Comparison of ENCODE assay signal across 37 cellular contexts in genomic region chr12:64793610-64794009, GRCh38.
"Had no signal": no experiment of that assay in that cellular context is flagged by ENCODE, and none has a peak within 500 bp of the region (broad histone marks: within the 10 kb centered on the region; RNA-seq: fewer than 3 reads in every experiment).

No MANE protein-coding gene starts in this region.

- H3K27ac Mint-ChIP-seq: activated CD4-positive, alpha-beta T cell treated with anti-CD3 and anti-CD28 coated beads, Interleukin-2, amount 10 ng/mL, durations not matched to agents 24 days and 14 days; activated CD8-positive, alpha-beta T cell treated with anti-CD3 and anti-CD28 coated beads for 36 hours; activated naive CD4-positive, alpha-beta T cell treated with anti-CD3 and anti-CD28 coated beads for 36 hours; activated naive CD4-positive, alpha-beta T cell treated with anti-CD3 and anti-CD28 coated beads, Interleukin-2, amount 50 U/mL, for 72 hours; activated T-helper 1 cell treated with anti-CD3 and anti-CD28 coated beads, Interleukin-12 subunit alpha, Interleukin-12 subunit beta, Interleukin-2, Interleukin-4 antibody, amounts not matched to agents 30 ng/mL and 10 ng/mL and 1 ng/mL, durations not matched to agents 14 hours and 24 hours and 36 hours; brain had no signal

- H3K36me3 ChIP-seq: adrenal gland, WERI-Rb-1 had no signal

- H3K27ac ChIP-seq: adrenal gland, KMS-11, PC-9, RWPE1, WERI-Rb-1 had no signal

- H3K4me1 ChIP-seq: adrenal gland had no signal

- H3K4me3 ChIP-seq: adrenal gland, PC-9 had no signal

- H3K27me3 Mint-ChIP-seq: activated CD8-positive, alpha-beta T cell treated with anti-CD3 and anti-CD28 coated beads for 36 hours had no signal

- H3K36me3 Mint-ChIP-seq: activated naive CD4-positive, alpha-beta T cell treated with anti-CD3 and anti-CD28 coated beads, Interleukin-2, amount 50 U/mL, for 72 hours; brain had no signal

- H3K4me1 Mint-ChIP-seq: activated CD4-positive, alpha-beta T cell treated with anti-CD3 and anti-CD28 coated beads, Interleukin-2, amount 10 ng/mL, durations not matched to agents 24 days and 14 days; brain had no signal

- H3K27me3 ChIP-seq: adrenal gland had no signal

- ATAC-seq: activated CD8-positive, alpha-beta T cell treated with anti-CD3 and anti-CD28 coated beads for 36 hours; activated naive CD4-positive, alpha-beta T cell treated with anti-CD3 and anti-CD28 coated beads, Interleukin-2, amount 50 U/mL, for 72 hours; activated T-cell treated with anti-CD3 and anti-CD28 coated beads, Interleukin-2, amount 50 U/mL, for 4 hours; Right ventricle myocardium inferior had no signal

- H3K9me3 Mint-ChIP-seq: activated CD4-positive, alpha-beta T cell treated with anti-CD3 and anti-CD28 coated beads, Interleukin-2, amount 10 ng/mL, durations not matched to agents 24 days and 14 days; activated CD8-positive, alpha-beta T cell treated with anti-CD3 and anti-CD28 coated beads for 36 hours; activated naive CD4-positive, alpha-beta T cell treated with anti-CD3 and anti-CD28 coated beads for 36 hours; activated naive CD4-positive, alpha-beta T cell treated with anti-CD3 and anti-CD28 coated beads, Interleukin-2, amount 50 U/mL, for 72 hours; activated T-cell treated with anti-CD3 and anti-CD28 coated beads, Interleukin-2, amount 50 U/mL, for 4 hours; activated T-helper 1 cell treated with anti-CD3 and anti-CD28 coated beads, Interleukin-12 subunit alpha, Interleukin-12 subunit beta, Interleukin-2, Interleukin-4 antibody, amounts not matched to agents 30 ng/mL and 10 ng/mL and 1 ng/mL, durations not matched to agents 14 hours and 24 hours and 36 hours had no signal

- H3K9me3 ChIP-seq: adrenal gland had no signal

- H3K4me3 Mint-ChIP-seq: activated CD4-positive, alpha-beta T cell treated with anti-CD3 and anti-CD28 coated beads, Interleukin-2, amount 10 ng/mL, durations not matched to agents 24 days and 14 days; activated CD8-positive, alpha-beta T cell treated with anti-CD3 and anti-CD28 coated beads for 36 hours; activated naive CD4-positive, alpha-beta T cell treated with anti-CD3 and anti-CD28 coated beads for 36 hours; activated T-cell treated with anti-CD3 and anti-CD28 coated beads, Interleukin-2, amount 50 U/mL, for 4 hours; activated T-helper 1 cell treated with anti-CD3 and anti-CD28 coated beads, Interleukin-12 subunit alpha, Interleukin-12 subunit beta, Interleukin-2, Interleukin-4 antibody, amounts not matched to agents 30 ng/mL and 10 ng/mL and 1 ng/mL, durations not matched to agents 14 hours and 24 hours and 36 hours; brain had no signal

- DNase-seq: activated CD4-positive, alpha-beta T cell treated with anti-CD3 and anti-CD28 coated beads, Interleukin-2, amount 10 ng/mL, durations not matched to agents 24 days and 14 days; activated CD4-positive, alpha-beta T cell treated with anti-CD3 and anti-CD28 coated beads, Interleukin-2, amount 50 U/mL, for 4 hours; activated CD8-positive, alpha-beta memory T cell treated with anti-CD3 and anti-CD28 coated beads, Interleukin-2, amount 50 U/mL, for 4 hours; activated CD8-positive, alpha-beta T cell treated with anti-CD3 and anti-CD28 coated beads for 36 hours; activated gamma-delta T cell treated with Interleukin-2 at 50 U/mL for 16 hours; activated naive CD4-positive, alpha-beta T cell treated with anti-CD3 and anti-CD28 coated beads for 36 hours; activated T-cell treated with anti-CD3 and anti-CD28 coated beads for 4 hours; activated T-cell treated with anti-CD3 and anti-CD28 coated beads, Interleukin-2, amount 50 U/mL, for 4 hours; adrenal gland; anterior cingulate cortex; caudate nucleus; cerebellar nuclear complex; MM.1S; MV-4-11; NCI-H1092; NCI-H1436 treated with DMSO at 0.1 percent for 48 hours; NCI-H1694 treated with DMSO at 0.1 percent for 48 hours; NCI-H2029; NCI-H2171 treated with DMSO at 0.1 percent for 48 hours; NCI-H2227 treated with DMSO at 0.1 percent for 48 hours; NCI-H446; NCI-H510A treated with DMSO at 0.1 percent for 48 hours; NCI-H526 treated with DMSO at 0.1 percent for 48 hours; NK-92 treated with Interleukin-12 subunit alpha and Interleukin-12 subunit beta, amount 100 ng/mL, for 24 hours; PC-9; SIG-M5; SW 1271; T-helper 1 cell; T-helper 2 cell; T-helper 9 cell; WERI-Rb-1 had no signal
